ENCODE assay signal across 13 cellular contexts in genomic region chr11:2824851-2825250, GRCh38.
DNase-seq lines count a peak whose midpoint lies in the region; ATAC-seq and TF ChIP-seq lines count a peak whose summit lies in the region.
"Had no signal": no experiment of that assay in that cellular context is flagged by ENCODE, and none has a peak within 500 bp of the region (broad histone marks: within the 10 kb centered on the region; RNA-seq: fewer than 3 reads in every experiment).

No MANE protein-coding gene starts in this region.

- H3K27ac ChIP-seq in RWPE1 (peak overlapping the region; percentile 100), upper lobe of left lung (peak overlapping the region; percentile 76 to 85 (median 84)), substantia nigra (ENCODE audit: low read depth, low read length, poor library complexity, severe bottlenecking) (no peak overlapping the region)
- H3K27ac ChIP-seq: cardiac muscle cell had no signal

- peak overlapping the region in 1 of 4 donors; percentile 11 for H3K4me3 ChIP-seq in upper lobe of left lung
- H3K4me3 ChIP-seq: cardiac muscle cell had no signal

- intact Hi-C loops in Right ventricle myocardium superior (cut with DNase I), result loop anchor here (10.0 kb wide), 1 partner anchor 60 kb away; no protein-coding TSS in a partner anchor

- H3K36me3 ChIP-seq in upper lobe of left lung, result no peaks in the 10 kb centered on the region
- H3K36me3 ChIP-seq: cardiac muscle cell had no signal

- H3K9me3 ChIP-seq in upper lobe of left lung, result no peaks in the 10 kb centered on the region

- CTCF ChIA-PET in RWPE1 (lab: Yijun Ruan, JAX), result interaction anchor here (0.6 to 1.4 kb wide), 2 partner anchors 51 to 292 kb away, joined by 3 read pairs; no protein-coding TSS in a partner anchor
- CTCF ChIA-PET in HEK293T (lab: Yijun Ruan, JAX), result no interaction called here

- no peaks in the 10 kb centered on the region for H3K27me3 ChIP-seq in upper lobe of left lung
- H3K27me3 ChIP-seq: cardiac muscle cell had no signal

- ATAC-seq in Right ventricle myocardium superior (ENCODE audit: poor library complexity) (peak; percentile 56), omental fat pad (ENCODE audit: low FRiP score) (peak; percentile 13), upper lobe of left lung (ENCODE audit: low FRiP score in 2 of 2) (peak; percentile 1 to 70), GM19455 (IDR thresholded peaks at IDR 0.05; ENCODE audit: unreplicated experiment) (no peak)
- ATAC-seq: activated T-cell treated with anti-CD3 and anti-CD28 coated beads, Interleukin-2, amount 50 U/mL, for 4 hours had no signal

- POLR2A ChIA-PET in RWPE1 (lab: Yijun Ruan, JAX; ENCODE audit: low non-redundant PET), result no interaction called here
- POLR2A ChIA-PET in HEK293T (lab: Yijun Ruan, JAX), result no interaction called here

- TF ChIP-seq EP300 in upper lobe of left lung (IDR thresholded peaks at IDR 0.05), result no peak

- H3K4me1 ChIP-seq in upper lobe of left lung, result peaks cover 28 to 43% (median 42%) of the 10 kb centered on the region in 4 donors

- 62 to 72% methylated on average over 11 to 18 of the region's 18 CpGs for WGBS in upper lobe of left lung, 2 donors

- TF ChIP-seq POLR2A in upper lobe of left lung (IDR thresholded peaks at IDR 0.05), result no peak

- no peak for DNase-seq in RWPE1 (ENCODE audit: low spot score)
- peak; percentile 75 for DNase-seq in Right ventricle myocardium superior
- DNase-seq in omental fat pad (ENCODE audit: low spot score), result no peak
- DNase-seq in upper lobe of left lung, result no peak
- no peak for DNase-seq in activated CD4-positive, alpha-beta T cell treated with anti-CD3 and anti-CD28 coated beads, Interleukin-2, amount 50 U/mL, for 1 hour
- DNase-seq in substantia nigra (lab: John Stamatoyannopoulos, UW), result no peak
- no peak for DNase-seq in HEK293T (ENCODE audit: extremely low spot score)
- DNase-seq: activated B cell treated with CpG ODN at 0.5 μM for 24 hours; activated T-cell treated with anti-CD3 and anti-CD28 coated beads, Interleukin-2, amount 50 U/mL, for 4 hours; islet precursor cell; NCI-H1092 had no signal

- TF ChIP-seq CTCF in RWPE1 (conservative IDR thresholded peaks at IDR 0.05; ENCODE audit: low read depth) (no peak), omental fat pad (IDR thresholded peaks at IDR 0.05) (no peak), upper lobe of left lung (IDR thresholded peaks at IDR 0.05) (no peak)

TF ChIP-seq in HEK293T, 16 proteins besides CTCF, POLR2A, EP300 and RAD21:
- TF ChIP-seq ARNT (IDR thresholded peaks at IDR 0.05) (no peak), L3MBTL2 (conservative IDR thresholded peaks at IDR 0.05) (no peak), CTBP1 (IDR thresholded peaks at IDR 0.05; ENCODE audit: borderline replicate concordance) (no peak), BHLHE40 (IDR thresholded peaks at IDR 0.05; ENCODE audit: borderline replicate concordance) (no peak), NFRKB (IDR thresholded peaks at IDR 0.05) (no peak), ZNF384 (IDR thresholded peaks at IDR 0.05) (no peak), SP1 (IDR thresholded peaks at IDR 0.05) (no peak), TARDBP (IDR thresholded peaks at IDR 0.05) (no peak), ELF4 (IDR thresholded peaks at IDR 0.05) (no peak), FOXK2 (IDR thresholded peaks at IDR 0.05) (no peak), FOXM1 (IDR thresholded peaks at IDR 0.05; ENCODE audit: borderline replicate concordance) (no peak), PKNOX1 (IDR thresholded peaks at IDR 0.05) (no peak), HDGF (IDR thresholded peaks at IDR 0.05; ENCODE audit: borderline replicate concordance) (no peak), SUZ12 (IDR thresholded peaks at IDR 0.05) (no peak), FOXA1 (IDR thresholded peaks at IDR 0.05) (no peak), LEF1 (IDR thresholded peaks at IDR 0.05; ENCODE audit: borderline replicate concordance) (no peak)
TF ChIP-seq in HEK293T: peak in this region for 0.
